Comparison of ENCODE assay signal across 12 cellular contexts in genomic region chr2:23425886-23426283, GRCh38. TPM values are rescaled to one million over a fixed set of nuclear protein-coding genes. Genes with fewer than 3 reads are reported as not detected.
DNase-seq lines count a peak whose midpoint lies in the region; ATAC-seq and TF ChIP-seq lines count a peak whose summit lies in the region.
"Had no signal": no experiment of that assay in that cellular context is flagged by ENCODE, and none has a peak within 500 bp of the region (broad histone marks: within the 10 kb centered on the region; RNA-seq: fewer than 3 reads in every experiment).

No MANE protein-coding gene starts in this region.

- H3K79me2 ChIP-seq in ACC112 (ENCODE audit: control insufficient read depth, insufficient read depth, low read length, unreplicated experiment), result peaks cover 46% of the 10 kb centered on the region

- H3K36me3 ChIP-seq in ACC112 (ENCODE audit: insufficient read depth, low read length) (no peaks in the 10 kb centered on the region), WERI-Rb-1 (peaks cover 3% of the 10 kb centered on the region; the same call in 1 of the 2 replicates)
- H3K36me3 ChIP-seq: colonic mucosa had no signal

- DNase-seq in WERI-Rb-1 (no peak), left ventricle myocardium superior (no peak), retinal pigment epithelial cell (ENCODE audit: low read depth) (peak; percentile 50), anterior cingulate cortex (lab: John Stamatoyannopoulos, UW) (no peak), glomerular visceral epithelial cell (ENCODE audit: extremely low spot score) (no peak)
- DNase-seq: activated naive CD4-positive, alpha-beta T cell treated with anti-CD3 and anti-CD28 coated beads, Interleukin-2, amount 50 U/mL, for 16 hours; colonic mucosa; NCI-H1092; RPMI8226 had no signal

- peak; percentile 8 for ATAC-seq in left ventricle myocardium superior
- ATAC-seq in HG03135 (IDR thresholded peaks at IDR 0.05; ENCODE audit: unreplicated experiment), result no peak
- no peak for ATAC-seq in GM19452 (IDR thresholded peaks at IDR 0.05; ENCODE audit: unreplicated experiment)

- TF ChIP-seq CTCF in WERI-Rb-1 (IDR thresholded peaks at IDR 0.05; ENCODE audit: low read depth, low read length), result no peak
- TF ChIP-seq CTCF in retinal pigment epithelial cell (conservative IDR thresholded peaks at IDR 0.05; ENCODE audit: low read depth, low read length), result no peak

- H3K27ac ChIP-seq in ACC112 (ENCODE audit: low read depth, low read length) (peak overlapping the region; percentile 96), WERI-Rb-1 (peak overlapping the region; percentile 93)
- H3K27ac ChIP-seq: colonic mucosa had no signal

- no peaks in the 10 kb centered on the region for H3K9me3 ChIP-seq in WERI-Rb-1 (ENCODE audit: severe bottlenecking)
- H3K9me3 ChIP-seq: colonic mucosa had no signal

- no peak overlapping the region for H3K4me3 ChIP-seq in ACC112 (ENCODE audit: low read depth, low read length)
- no peak overlapping the region for H3K4me3 ChIP-seq in WERI-Rb-1 (ENCODE audit: low read depth, low read length)
- H3K4me3 ChIP-seq in retinal pigment epithelial cell (ENCODE audit: low read length), result no peak overlapping the region
- H3K4me3 ChIP-seq: colonic mucosa had no signal

- H3K27me3 ChIP-seq in ACC112 (ENCODE audit: insufficient read depth, low read length) (no peaks in the 10 kb centered on the region), WERI-Rb-1 (ENCODE audit: insufficient read depth, low read depth, severe bottlenecking) (no peaks in the 10 kb centered on the region)
- H3K27me3 ChIP-seq: colonic mucosa had no signal

- H3K4me1 ChIP-seq in ACC112 (ENCODE audit: control insufficient read depth, insufficient read depth, low read length, unreplicated experiment), result peaks cover 27% of the 10 kb centered on the region
- H3K4me1 ChIP-seq: colonic mucosa had no signal

- intact Hi-C loops in left ventricle myocardium superior (cut with micrococcal nuclease), result no loop called here

- H2AFZ ChIP-seq in ACC112 (ENCODE audit: low read length, unreplicated experiment), result no peak overlapping the region

RNA-seq across cellular contexts. Expression of gene KLHL29, which starts 40.9 kb away (rescaled TPM):
- 0.69 TPM for total RNA-seq in left ventricle myocardium superior
